26 cellular contexts compared by ENCODE assay signal in genomic region chr3:62678841-62679240, GRCh38.
DNase-seq lines count a peak whose midpoint lies in the region; ATAC-seq, FAIRE-seq and TF ChIP-seq lines count a peak whose summit lies in the region.
"Had no signal": no experiment of that assay in that cellular context is flagged by ENCODE, and none has a peak within 500 bp of the region (broad histone marks: within the 10 kb centered on the region; RNA-seq: fewer than 3 reads in every experiment).

No MANE protein-coding gene starts in this region.

- TF ChIP-seq CTCF in H1 (IDR thresholded peaks at IDR 0.05; ENCODE audit: control extremely low read depth in 1 of 3, insufficient read depth in 1 of 3, low read depth in 1 of 3, low read length in 3 of 3) = no peak
- TF ChIP-seq CTCF in neural progenitor cell (IDR thresholded peaks at IDR 0.05) = no peak

- H2BK5ac ChIP-seq in H1 (ENCODE audit: low read depth, low read length) = peak overlapping the region; percentile 60; the same call in 1 of the 2 replicates

- POLR2A ChIA-PET in H1 (lab: Charles Lee; ENCODE audit: partially characterized antibody) = interaction anchor here (0.6 to 1.3 kb wide), 5 partner anchors 9 to 1035 kb away, joined by 3 to 5 read pairs (median 4); no protein-coding TSS in a partner anchor

- peaks cover 22% of the 10 kb centered on the region for H3F3A ChIP-seq in neural progenitor cell (ENCODE audit: low read depth)

- H3K27ac ChIP-seq in HUES48 (ENCODE audit: low read depth, low read length) (peak overlapping the region; percentile 89), H1 (ENCODE audit: low read depth, low read length) (no peak overlapping the region), iPS-18a (ENCODE audit: low read length) (no peak overlapping the region), neural progenitor cell (peak overlapping the region; percentile 60)
- H3K27ac ChIP-seq: A549; BLaER1 treated with 17β-estradiol and CSF1 and Interleukin-3, amounts not matched to agents 10 nM and 100 nM; SK-N-MC had no signal

- no peaks in the 10 kb centered on the region for H3K79me2 ChIP-seq in H1 (ENCODE audit: control insufficient read depth in 1 of 2, insufficient read depth in 2 of 2, low read length in 2 of 2)
- H3K79me2 ChIP-seq in neural progenitor cell (ENCODE audit: low read depth) = no peaks in the 10 kb centered on the region

- CTCF ChIA-PET in H1 (lab: Charles Lee; ENCODE audit: partially characterized antibody) = interaction anchor here (0.7 to 5.2 kb wide), 7 partner anchors 9 to 524 kb away, joined by 3 to 46 read pairs (median 3); no protein-coding TSS in a partner anchor

- peak overlapping the region; percentile 82; the same call in 1 of the 2 replicates for H2BK12ac ChIP-seq in H1 (ENCODE audit: low read depth, low read length)

- H3K14ac ChIP-seq in H1 (ENCODE audit: insufficient read length) = no peak overlapping the region

- H4K20me1 ChIP-seq in H1 (replicated peaks in 1 of 2; ENCODE audit: control insufficient read depth in 1 of 2, insufficient read depth in 2 of 2, low read length in 2 of 2) = no peaks in the 10 kb centered on the region
- H4K20me1 ChIP-seq in neural progenitor cell (ENCODE audit: low read depth) = no peaks in the 10 kb centered on the region
- H4K20me1 ChIP-seq: BLaER1 treated with 17β-estradiol and CSF1 and Interleukin-3, amounts not matched to agents 10 nM and 100 nM had no signal

- no peak for TF ChIP-seq RAD21 in H1 (IDR thresholded peaks at IDR 0.05 in 1 of 2, conservative IDR thresholded peaks at IDR 0.05 in 1 of 2; ENCODE audit: low read depth in 2 of 2, low read length in 2 of 2)

- no peak overlapping the region for H4K5ac ChIP-seq in H1 (ENCODE audit: insufficient read length, low read depth, low read length)

- H2AK5ac ChIP-seq in H1 (ENCODE audit: low read depth, low read length) = 0 out of 2 replicates have a peak overlapping the region, but pooled peaks have one; percentile 70

- WGBS in H1 (ENCODE audit: extremely low coverage in 1 of 2, insufficient coverage in 1 of 2, insufficient read length in 1 of 2, insufficient replicate concordance in 2 of 2, low coverage in 1 of 2, low lambda C conversion rate in 2 of 2, missing lambda C conversion rate in 1 of 2), 2 experiments = 7% methylated on average over 3 of the region's 3 CpGs; no CpG with 5 or more reads in 1 of the 2 experiments

- H4K91ac ChIP-seq in H1 (replicated peaks; ENCODE audit: insufficient read length, low read length) = no peak overlapping the region

- H3K4me3 Mint-ChIP-seq in neural progenitor cell = no peak overlapping the region
- H3K4me3 Mint-ChIP-seq: CD4-positive, alpha-beta T cell had no signal

- H3K36me3 Mint-ChIP-seq in neural progenitor cell = no peaks in the 10 kb centered on the region

- no peaks in the 10 kb centered on the region for H3K27me3 ChIP-seq in HUES48 (ENCODE audit: control insufficient read depth, insufficient read depth, low read length)
- peaks cover 0 to 1% (median 0%) of the 10 kb centered on the region in 4 experiments; a peak in 1 of 7 replicates for H3K27me3 ChIP-seq in H1 (replicated peaks in 1 of 4; ENCODE audit: control insufficient read depth in 3 of 4, extremely low read depth in 1 of 4, insufficient read depth in 3 of 4, low read length in 3 of 4)
- no peaks in the 10 kb centered on the region for H3K27me3 ChIP-seq in iPS-18a (ENCODE audit: control insufficient read depth, insufficient read depth, low read length)
- no peaks in the 10 kb centered on the region for H3K27me3 ChIP-seq in neural progenitor cell
- H3K27me3 ChIP-seq: BLaER1 treated with 17β-estradiol and CSF1 and Interleukin-3, amounts not matched to agents 10 nM and 100 nM; MG63 had no signal

- H3K79me1 ChIP-seq in H1 (ENCODE audit: low read depth, low read length) = no peaks in the 10 kb centered on the region

- no peak overlapping the region for H2BK120ac ChIP-seq in H1 (replicated peaks; ENCODE audit: low read depth, low read length)

- H3K4me2 ChIP-seq in H1 (ENCODE audit: insufficient read depth in 1 of 2, low read depth in 2 of 2, low read length in 2 of 2) (peak overlapping the region; percentile 22 to 51; a peak in 3 of 4 replicates), neural progenitor cell (peak overlapping the region; percentile 56)
- H3K4me2 ChIP-seq: A549; BLaER1 treated with 17β-estradiol and CSF1 and Interleukin-3, amounts not matched to agents 10 nM and 100 nM had no signal

- H3K9me3 ChIP-seq in HUES48 (ENCODE audit: control insufficient read depth, insufficient read depth, low read length) = no peaks in the 10 kb centered on the region
- no peaks in the 10 kb centered on the region for H3K9me3 ChIP-seq in H1 (ENCODE audit: insufficient read depth in 2 of 2, low read depth in 1 of 2, low read length in 1 of 2)
- H3K9me3 ChIP-seq in iPS-18a (ENCODE audit: control insufficient read depth, low read depth, low read length) = no peaks in the 10 kb centered on the region
- no peaks in the 10 kb centered on the region for H3K9me3 ChIP-seq in neural progenitor cell (ENCODE audit: low read depth)
- H3K9me3 ChIP-seq: A549; BLaER1 treated with 17β-estradiol and CSF1 and Interleukin-3, amounts not matched to agents 10 nM and 100 nM; MG63 had no signal

- no peak overlapping the region for H4K8ac ChIP-seq in H1 (ENCODE audit: extremely low read depth, insufficient read depth, low read length)

- DNase-seq in H1 (ENCODE audit: low read depth in 1 of 2, low spot score in 2 of 2) = no peak
- DNase-seq in neural progenitor cell (ENCODE audit: low spot score) = peak; percentile 64
- DNase-seq in NCI-H2196 (lab: John Stamatoyannopoulos, UW; ENCODE audit: unreplicated experiment) = no peak
- no peak for DNase-seq in GM19240 (ENCODE audit: insufficient read length, low spot score)
- DNase-seq: AML-193; CD4-positive, alpha-beta T cell; GOT3; KBM-7; MG63; NCI-H1048; NCI-H1417; NCI-H1694; NCI-H2029 treated with DMSO at 0.1 percent for 48 hours; NCI-H2227 treated with DMSO at 0.1 percent for 48 hours; NCI-H510A; NCI-H69; SIG-M5 had no signal

- no peaks in the 10 kb centered on the region for H3K23me2 ChIP-seq in H1 (ENCODE audit: low read depth, low read length)

- H3K27me3 Mint-ChIP-seq in neural progenitor cell (ENCODE audit: insufficient read depth, low read depth) = no peaks in the 10 kb centered on the region
- H3K27me3 Mint-ChIP-seq: CD4-positive, alpha-beta T cell had no signal

- peak; percentile 99 for FAIRE-seq in H1 (lab: Jason Lieb, UNC)
- FAIRE-seq: A549, D721Med, GM18507, RCC 7860 had no signal

- H2AFZ ChIP-seq in H1 (ENCODE audit: low read length) (no peak overlapping the region), neural progenitor cell (replicated peaks) (no peak overlapping the region)

- peaks cover 21% of the 10 kb centered on the region for H3K4me1 Mint-ChIP-seq in neural progenitor cell

- H2BK15ac ChIP-seq in H1 (ENCODE audit: low read length) = no peak overlapping the region

- H3K36me3 ChIP-seq in HUES48 (ENCODE audit: control insufficient read depth, insufficient read depth, low read length) (no peaks in the 10 kb centered on the region), H1 (ENCODE audit: control insufficient read depth in 2 of 4, insufficient read depth in 4 of 4, low read length in 3 of 4) (no peaks in the 10 kb centered on the region), iPS-18a (ENCODE audit: control insufficient read depth, low read depth, low read length) (no peaks in the 10 kb centered on the region), neural progenitor cell (no peaks in the 10 kb centered on the region)
- H3K36me3 ChIP-seq: BLaER1 treated with 17β-estradiol and CSF1 and Interleukin-3, amounts not matched to agents 10 nM and 100 nM; MG63 had no signal

- H3K4me1 ChIP-seq in HUES48 (ENCODE audit: control insufficient read depth, insufficient read depth, low read length) = peaks cover 30% of the 10 kb centered on the region
- peaks cover 10 to 20% (median 13%) of the 10 kb centered on the region in 4 experiments; a peak in 6 of 7 replicates for H3K4me1 ChIP-seq in H1 (replicated peaks in 1 of 4; ENCODE audit: control insufficient read depth in 3 of 4, insufficient read depth in 4 of 4, low read length in 3 of 4)
- peaks cover 27% of the 10 kb centered on the region for H3K4me1 ChIP-seq in iPS-18a (ENCODE audit: control insufficient read depth, low read depth, low read length)
- H3K4me1 ChIP-seq in neural progenitor cell = peaks cover 40% of the 10 kb centered on the region
- H3K4me1 ChIP-seq: A549; BLaER1 treated with 17β-estradiol and CSF1 and Interleukin-3, amounts not matched to agents 10 nM and 100 nM had no signal

- 0 out of 2 replicates have a peak overlapping the region, but pooled peaks have one; percentile 55 for H3K18ac ChIP-seq in H1 (ENCODE audit: extremely low read depth, low read length)

- no peak overlapping the region for H3K56ac ChIP-seq in H1 (replicated peaks; ENCODE audit: insufficient read length, low read depth, low read length)

- peak in 1 of 2 experiments; percentile 59; a peak in 1 of 3 replicates for TF ChIP-seq EP300 in H1 (IDR thresholded peaks at IDR 0.05; ENCODE audit: borderline replicate concordance in 1 of 2, low read depth in 2 of 2, low read length in 2 of 2)

- no peak overlapping the region for H3K23ac ChIP-seq in H1 (ENCODE audit: insufficient read length)

- no peak overlapping the region for H3K27ac Mint-ChIP-seq in neural progenitor cell
- H3K27ac Mint-ChIP-seq: CD4-positive, alpha-beta T cell had no signal

- H3K9me3 Mint-ChIP-seq in neural progenitor cell = no peaks in the 10 kb centered on the region
- H3K9me3 Mint-ChIP-seq: CD4-positive, alpha-beta T cell had no signal

- H3K9ac ChIP-seq in HUES48 (ENCODE audit: low read depth, low read length) = no peak overlapping the region
- H3K9ac ChIP-seq in H1 (replicated peaks in 1 of 4; ENCODE audit: extremely low read depth in 1 of 4, low read depth in 3 of 4, low read length in 3 of 4) = no peak overlapping the region
- H3K9ac ChIP-seq in iPS-18a (ENCODE audit: low read length) = no peak overlapping the region
- H3K9ac ChIP-seq in neural progenitor cell = no peak overlapping the region
- H3K9ac ChIP-seq: BLaER1 treated with 17β-estradiol and CSF1 and Interleukin-3, amounts not matched to agents 10 nM and 100 nM had no signal

- TF ChIP-seq POLR2A in H1 (IDR thresholded peaks at IDR 0.05; ENCODE audit: control extremely low read depth in 1 of 2, low read depth in 2 of 2, low read length in 2 of 2) = no peak

- H3K4me3 ChIP-seq in HUES48 (ENCODE audit: low read depth, low read length) (peak overlapping the region; percentile 11; the same call in 1 of the 2 replicates), H1 (ENCODE audit: extremely low read depth in 1 of 4, insufficient read depth in 2 of 4, low read depth in 3 of 4, low read length in 4 of 4) (peak overlapping the region in 1 of 4 experiments; percentile 34; a peak in 1 of 8 replicates), iPS-18a (ENCODE audit: low read length) (peak overlapping the region; percentile 20), neural progenitor cell (no peak overlapping the region)
- H3K4me3 ChIP-seq: A549; BLaER1 treated with 17β-estradiol and CSF1 and Interleukin-3, amounts not matched to agents 10 nM and 100 nM; MG63; SK-N-MC had no signal

- ATAC-seq in GM21786 (IDR thresholded peaks at IDR 0.05; ENCODE audit: unreplicated experiment) = no peak
- ATAC-seq: A549 had no signal

- H3K4ac ChIP-seq in H1 (replicated peaks; ENCODE audit: insufficient read length, low read depth, low read length) = no peak overlapping the region

- peak overlapping the region; percentile 88; the same call in 1 of the 2 replicates for H2BK20ac ChIP-seq in H1 (ENCODE audit: low read length)

Comparison
In these comparisons a context has a peak if more than half of its experiments do, and no peak if none do; other contexts are left out.
1. H3K27ac ChIP-seq: peak in HUES48 (single experiment) and neural progenitor cell (single experiment); none in H1 (single experiment) and iPS-18a (single experiment).